Comparison of ENCODE assay signal across 30 cellular contexts in the genomic region with DNA sequence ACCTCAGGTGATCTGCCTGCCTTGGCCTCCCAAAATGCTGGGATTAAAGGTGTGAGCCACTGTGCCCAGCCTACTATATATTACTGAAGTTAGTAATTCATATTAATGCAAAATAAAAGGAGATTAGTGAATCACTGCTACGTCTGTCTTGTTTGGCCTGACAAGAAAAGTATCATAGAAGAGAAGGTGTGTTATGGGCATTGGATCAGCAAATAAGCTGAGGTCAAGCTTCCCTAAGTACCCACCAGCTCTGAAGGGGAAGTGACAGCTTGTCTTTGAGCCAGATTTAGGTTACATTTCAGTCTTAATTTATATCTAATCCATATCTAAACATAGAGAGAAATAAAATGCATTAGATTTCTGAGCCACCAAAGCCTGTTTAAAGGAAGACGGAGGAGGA.
"Had no signal": no experiment of that assay in that cellular context is flagged by ENCODE, and none has a peak within 500 bp of the region (broad histone marks: within the 10 kb centered on the region; RNA-seq: fewer than 3 reads in every experiment).

No MANE protein-coding gene starts in this region.

- H3K4me3 ChIP-seq: esophagus muscularis mucosa, gastroesophageal sphincter, heart right ventricle, left lung, mucosa of descending colon, prostate gland, sigmoid colon, stomach, transverse colon, upper lobe of right lung, vagina had no signal

- H3K4me3 Mint-ChIP-seq: endodermal cell; mesothelial cell of epicardium; naive B cell; natural killer cell treated with Interleukin-12 subunit alpha and Interleukin-12 subunit beta and Interleukin-15 and Interleukin-18, amount 100 ng/mL, for 72 hours; neural crest cell; stimulated activated effector memory CD8-positive, alpha-beta T cell treated with anti-CD3 and anti-CD28 coated beads, Interleukin-12 subunit alpha, Interleukin-12 subunit beta, amount 100 ng/mL, for 72 hours had no signal

- H3K9me3 ChIP-seq: esophagus muscularis mucosa, gastroesophageal sphincter, heart right ventricle, left lung, mucosa of descending colon, neutrophil, prostate gland, sigmoid colon, stomach, transverse colon, upper lobe of right lung, vagina had no signal

- H3K27me3 ChIP-seq: esophagus muscularis mucosa, foreskin keratinocyte, gastroesophageal sphincter, heart right ventricle, sigmoid colon, stomach, transverse colon, upper lobe of right lung, vagina had no signal

- H3K27ac ChIP-seq: epithelial cell of prostate, esophagus muscularis mucosa, foreskin keratinocyte, gastroesophageal sphincter, heart right ventricle, left lung, neutrophil, prostate gland, sigmoid colon, stomach, transverse colon, upper lobe of right lung, vagina had no signal

- H3K9me3 Mint-ChIP-seq: endodermal cell; mesothelial cell of epicardium; natural killer cell treated with Interleukin-12 subunit alpha and Interleukin-12 subunit beta and Interleukin-15 and Interleukin-18, amount 100 ng/mL, for 72 hours; neural crest cell; stimulated activated effector memory CD8-positive, alpha-beta T cell treated with anti-CD3 and anti-CD28 coated beads, Interleukin-12 subunit alpha, Interleukin-12 subunit beta, amount 100 ng/mL, for 72 hours had no signal

- FAIRE-seq: colon, islet of Langerhans had no signal

- H3K4me1 ChIP-seq: esophagus muscularis mucosa, foreskin keratinocyte, gastroesophageal sphincter, left lung, prostate gland, sigmoid colon, transverse colon, upper lobe of right lung had no signal

- DNase-seq: effector CD8-positive, alpha-beta T cell; endodermal cell; foreskin keratinocyte; heart right ventricle; hippocampal formation; left cardiac atrium; left lung; mesenchymal stem cell; mucosa of descending colon; naive B cell; right cardiac atrium; sigmoid colon; stimulated activated CD4-positive, alpha-beta T cell treated with anti-CD3 and anti-CD28 coated beads, Interleukin-2, amount 100 ng/mL, for 24 hours; stimulated activated CD4-positive, alpha-beta T cell treated with anti-CD3 and anti-CD28 coated beads, Interleukin-4, amount 100 ng/mL, for 24 hours; stimulated activated naive CD4-positive, alpha-beta T cell treated with Interleukin-2 at 50 U/mL for 16 hours; stomach; transverse colon; upper lobe of right lung had no signal

- H3K27ac Mint-ChIP-seq: endodermal cell; mesothelial cell of epicardium; stimulated activated effector memory CD8-positive, alpha-beta T cell treated with anti-CD3 and anti-CD28 coated beads, Interleukin-12 subunit alpha, Interleukin-12 subunit beta, amount 100 ng/mL, for 72 hours had no signal

- H3K36me3 ChIP-seq: esophagus muscularis mucosa, gastroesophageal sphincter, heart right ventricle, left lung, neutrophil, prostate gland, sigmoid colon, stomach, transverse colon, upper lobe of right lung, vagina had no signal

- H3K36me3 Mint-ChIP-seq: mesothelial cell of epicardium; naive B cell; natural killer cell treated with Interleukin-12 subunit alpha and Interleukin-12 subunit beta and Interleukin-15 and Interleukin-18, amount 100 ng/mL, for 72 hours; stimulated activated effector memory CD8-positive, alpha-beta T cell treated with anti-CD3 and anti-CD28 coated beads, Interleukin-12 subunit alpha, Interleukin-12 subunit beta, amount 100 ng/mL, for 72 hours had no signal

- ATAC-seq: foreskin keratinocyte; gastroesophageal sphincter; heart right ventricle; left lung; mucosa of descending colon; natural killer cell treated with Interleukin-12 subunit alpha and Interleukin-12 subunit beta and Interleukin-15 and Interleukin-18, amount 100 ng/mL, for 72 hours; right cardiac atrium; stimulated activated effector memory CD8-positive, alpha-beta T cell treated with anti-CD3 and anti-CD28 coated beads, Interleukin-12 subunit alpha, Interleukin-12 subunit beta, amount 100 ng/mL, for 72 hours; upper lobe of right lung had no signal

- H3K4me1 Mint-ChIP-seq: mesothelial cell of epicardium; neural crest cell; stimulated activated effector memory CD8-positive, alpha-beta T cell treated with anti-CD3 and anti-CD28 coated beads, Interleukin-12 subunit alpha, Interleukin-12 subunit beta, amount 100 ng/mL, for 72 hours had no signal
